Comparison of ENCODE assay signal across 8 cellular contexts in genomic region chr12:52370906-52371608, GRCh38. TPM values are rescaled to one million over a fixed set of nuclear protein-coding genes. Genes with fewer than 3 reads are reported as not detected.
DNase-seq lines count a peak whose midpoint lies in the region; ATAC-seq and TF ChIP-seq lines count a peak whose summit lies in the region.

No MANE protein-coding gene starts in this region.

- H4K91ac ChIP-seq in mesenchymal stem cell (ENCODE audit: low read length) = no peak overlapping the region

- H2AK5ac ChIP-seq in mesenchymal stem cell (ENCODE audit: low read length, severe bottlenecking) = no peak overlapping the region

- H2BK120ac ChIP-seq in mesenchymal stem cell (ENCODE audit: low read depth, low read length) = no peak overlapping the region

- CTCF ChIA-PET in Caco-2 (lab: Charles Lee) = interaction anchor here (0.6 to 2.0 kb wide), 4 partner anchors 214 to 509 kb away, joined by 3 to 6 read pairs (median 3); no protein-coding TSS in a partner anchor

- H3K27ac ChIP-seq in mesenchymal stem cell (ENCODE audit: low read length, poor library complexity, severe bottlenecking) = peak overlapping the region; percentile 21
- H3K27ac ChIP-seq in temporal lobe (ENCODE audit: low read depth, low read length) = peak overlapping the region; percentile 44

- H3K79me1 ChIP-seq in mesenchymal stem cell (replicated peaks; ENCODE audit: low read length, poor library complexity, severe bottlenecking) = no peaks in the 10 kb centered on the region

- no peak overlapping the region for H3K4ac ChIP-seq in mesenchymal stem cell (ENCODE audit: low read depth in 1 of 2, low read length in 2 of 2)

- H3K9me3 ChIP-seq in T-helper 17 cell (ENCODE audit: control insufficient read depth, low read length, poor library complexity, severe bottlenecking) = no peaks in the 10 kb centered on the region
- H3K9me3 ChIP-seq in mesenchymal stem cell (ENCODE audit: control insufficient read depth, low read length) = peaks cover 6% of the 10 kb centered on the region
- H3K9me3 ChIP-seq in Caco-2 = no peaks in the 10 kb centered on the region

- H3K4me3 Mint-ChIP-seq in T-helper 17 cell = peak overlapping the region; percentile 28
- H3K4me3 Mint-ChIP-seq in Caco-2 (ENCODE audit: unreplicated experiment) = no peak overlapping the region

- H4K8ac ChIP-seq in mesenchymal stem cell (ENCODE audit: low read length) = no peak overlapping the region

- ATAC-seq in T-helper 17 cell = no peak
- no peak for ATAC-seq in GM21723 (IDR thresholded peaks at IDR 0.05; ENCODE audit: unreplicated experiment)

- H3K36me3 ChIP-seq in mesenchymal stem cell (ENCODE audit: control insufficient read depth in 1 of 2, insufficient read depth in 2 of 2, low read depth in 1 of 2, low read length in 2 of 2) (no peaks in the 10 kb centered on the region), Caco-2 (ENCODE audit: control insufficient read depth, insufficient read depth, low read length) (no peaks in the 10 kb centered on the region)

- H3K4me1 Mint-ChIP-seq in T-helper 17 cell = peaks cover 7% of the 10 kb centered on the region
- H3K4me1 Mint-ChIP-seq in Caco-2 (ENCODE audit: low read depth, unreplicated experiment) = peaks cover 8% of the 10 kb centered on the region

- H3K23ac ChIP-seq in mesenchymal stem cell (ENCODE audit: low read length in 2 of 2) = no peak overlapping the region

- H3K4me3 ChIP-seq in mesenchymal stem cell (ENCODE audit: insufficient read depth in 1 of 2, low read depth in 1 of 2, low read length in 2 of 2) (peak overlapping the region in 1 of 2 experiments; percentile 46), Caco-2 (ENCODE audit: low read depth, low read length) (no peak overlapping the region)

- 80% methylated on average over 12 of the region's 12 CpGs for WGBS in mesenchymal stem cell

- intact Hi-C loops in Caco-2 (cut with micrococcal nuclease; ENCODE audit: unreplicated experiment) = no loop called here

- H3K4me2 ChIP-seq in mesenchymal stem cell (ENCODE audit: low read length, poor library complexity, severe bottlenecking) = no peak overlapping the region

- H3K36me3 Mint-ChIP-seq in T-helper 17 cell (ENCODE audit: low read depth) (peaks cover 2% of the 10 kb centered on the region), Caco-2 (ENCODE audit: insufficient read depth, unreplicated experiment) (no peaks in the 10 kb centered on the region)

- H3K4me1 ChIP-seq in mesenchymal stem cell (ENCODE audit: control insufficient read depth, insufficient read depth, low read depth, low read length) (peaks cover 9% of the 10 kb centered on the region), Caco-2 (no peaks in the 10 kb centered on the region)

- BruUV-seq in Caco-2 (replicated peaks; lab: Mats Ljungman, UMichigan) = no TSS peak

- H3K18ac ChIP-seq in mesenchymal stem cell (ENCODE audit: low read depth in 1 of 2, low read length in 2 of 2) = no peak overlapping the region

- no peak for TF ChIP-seq CTCF in Caco-2 (IDR thresholded peaks at IDR 0.05; ENCODE audit: insufficient read depth in 1 of 2, low read depth in 1 of 2, low read length in 1 of 2, severe bottlenecking in 1 of 2, unreplicated experiment in 1 of 2)

- H3K27ac Mint-ChIP-seq in T-helper 17 cell (peak overlapping the region; percentile 54), Caco-2 (ENCODE audit: unreplicated experiment) (no peak overlapping the region)

- POLR2A ChIA-PET in Caco-2 (lab: Charles Lee) = no interaction called here

- no peaks in the 10 kb centered on the region for H3K9me3 Mint-ChIP-seq in Caco-2 (ENCODE audit: unreplicated experiment)

- no peak overlapping the region for H2BK5ac ChIP-seq in mesenchymal stem cell (ENCODE audit: low read depth, low read length, poor library complexity, severe bottlenecking)

- H3K27me3 Mint-ChIP-seq in T-helper 17 cell (peaks cover 67% of the 10 kb centered on the region), Caco-2 (ENCODE audit: insufficient read depth, unreplicated experiment) (no peaks in the 10 kb centered on the region)

- H3K14ac ChIP-seq in mesenchymal stem cell (ENCODE audit: low read length in 2 of 2) = no peak overlapping the region

- DNase-seq in T-helper 17 cell (no peak), fibroblast of gingiva (ENCODE audit: low read depth) (peak; percentile 79), mesenchymal stem cell (no peak), GM19240 (ENCODE audit: insufficient read length, low spot score) (no peak), EL (no peak), Caco-2 (no peak)

- H3K27me3 ChIP-seq in mesenchymal stem cell (ENCODE audit: control insufficient read depth in 1 of 2, insufficient read depth in 1 of 2, low read length in 2 of 2) (peaks cover 32 to 39% of the 10 kb centered on the region in 2 experiments), Caco-2 (replicated peaks; ENCODE audit: control insufficient read depth, insufficient read depth, low read length) (no peaks in the 10 kb centered on the region)

- H2BK12ac ChIP-seq in mesenchymal stem cell (ENCODE audit: low read length in 2 of 2) = no peak overlapping the region

- peak overlapping the region; percentile 71 for H3K9ac ChIP-seq in mesenchymal stem cell (ENCODE audit: low read length)

- no peak overlapping the region for H2AFZ ChIP-seq in mesenchymal stem cell (ENCODE audit: low read depth, low read length)

- H2BK15ac ChIP-seq in mesenchymal stem cell (ENCODE audit: low read depth, poor library complexity, severe bottlenecking) = no peak overlapping the region

RNA-seq across cellular contexts. Expression of gene KRT85, which starts 3.8 kb away (rescaled TPM):
- total RNA-seq in T-helper 17 cell (not detected), temporal lobe (not detected), Caco-2 (2022) (not detected in 2 replicates)
- polyA plus RNA-seq in mesenchymal stem cell (2013, experiment 1 of 2) = not detected
- not detected for polyA plus RNA-seq in mesenchymal stem cell (2013, experiment 2 of 2)

RNA-seq across cellular contexts. Expression of gene KRT84, which starts 14.4 kb away (rescaled TPM):
- total RNA-seq in T-helper 17 cell (not detected), temporal lobe (not detected), Caco-2 (2022) (not detected in 2 replicates)
- polyA plus RNA-seq in mesenchymal stem cell (2013, experiment 1 of 2) = not detected
- not detected for polyA plus RNA-seq in mesenchymal stem cell (2013, experiment 2 of 2)

RNA-seq across cellular contexts. Expression of gene KRT82, which starts 35.1 kb away (rescaled TPM):
- total RNA-seq in T-helper 17 cell = not detected
- polyA plus RNA-seq in mesenchymal stem cell (2013, experiment 1 of 2) = not detected
- polyA plus RNA-seq in mesenchymal stem cell (2013, experiment 2 of 2) = not detected
- total RNA-seq in temporal lobe = not detected
- not detected in 2 replicates for total RNA-seq in Caco-2 (2022)

RNA-seq across cellular contexts. Expression of gene KRT83, which starts 49.9 kb away (rescaled TPM):
- not detected for total RNA-seq in T-helper 17 cell
- not detected for polyA plus RNA-seq in mesenchymal stem cell (2013, experiment 1 of 2)
- polyA plus RNA-seq in mesenchymal stem cell (2013, experiment 2 of 2) = not detected
- total RNA-seq in temporal lobe = not detected
- not detected in 2 replicates for total RNA-seq in Caco-2 (2022)
